ENCODE assay signal across 19 cellular contexts in the genomic region with DNA sequence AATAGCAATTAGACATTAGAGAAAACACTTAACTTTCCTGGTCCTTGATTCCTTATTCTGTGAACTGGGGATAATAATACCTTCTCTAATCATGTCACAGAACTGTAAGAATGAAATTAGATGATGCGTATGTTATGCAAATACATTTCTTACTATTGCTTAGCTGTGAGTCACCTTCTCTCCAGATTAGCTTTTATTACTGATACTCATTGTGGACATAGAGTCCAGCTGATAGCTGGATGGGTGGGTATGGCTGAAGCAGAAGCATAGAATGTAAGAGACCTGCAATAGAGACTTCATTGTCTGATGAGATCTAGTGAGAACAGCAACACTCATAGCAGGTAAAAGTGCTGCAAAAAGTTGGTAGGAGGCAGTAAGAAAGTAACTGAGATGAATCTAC.
"Had no signal": no experiment of that assay in that cellular context is flagged by ENCODE, and none has a peak within 500 bp of the region (broad histone marks: within the 10 kb centered on the region; RNA-seq: fewer than 3 reads in every experiment).

No MANE protein-coding gene starts in this region.

- ATAC-seq: effector memory CD8-positive, alpha-beta T cell; heart right ventricle; left lung; lower lobe of right lung; natural killer cell treated with Interleukin-12 subunit alpha and Interleukin-12 subunit beta and Interleukin-15 and Interleukin-18, amount 100 ng/mL, for 72 hours; stimulated activated effector memory CD8-positive, alpha-beta T cell treated with anti-CD3 and anti-CD28 coated beads, Interleukin-12 subunit alpha, Interleukin-12 subunit beta, amount 100 ng/mL, for 72 hours; stimulated activated naive CD8-positive, alpha-beta T cell treated with anti-CD3 and anti-CD28 coated beads, Interleukin-15, Interleukin-2, amounts not matched to agents 100 U/mL and 50 U/mL, for 24 hours had no signal

- H2AFZ ChIP-seq: neural progenitor cell had no signal

- H3K4me2 ChIP-seq: neural progenitor cell had no signal

- H3K36me3 ChIP-seq: heart right ventricle, left lung, lower lobe of right lung, neural progenitor cell, ovary, right atrium auricular region, suprapubic skin, thyroid gland, uterus had no signal

- H3K27ac ChIP-seq: heart right ventricle, left lung, lower lobe of right lung, neural progenitor cell, ovary, right atrium auricular region, suprapubic skin, thyroid gland, uterus had no signal

- DNase-seq: effector memory CD8-positive, alpha-beta T cell; erythroblast; heart right ventricle; left lung; lower lobe of right lung; mesenchymal stem cell; midbrain; nucleus accumbens; ovary; stimulated activated CD4-positive, alpha-beta T cell treated with anti-CD3 and anti-CD28 coated beads, Interleukin-4, amount 100 ng/mL, for 1 hour; stimulated activated CD8-positive, alpha-beta memory T cell treated with anti-CD3 and anti-CD28 coated beads, Interleukin-4, amount 100 ng/mL, for 48 hours; stimulated activated naive CD8-positive, alpha-beta T cell treated with anti-CD3 and anti-CD28 coated beads, Interleukin-15, Interleukin-2, amounts not matched to agents 100 U/mL and 50 U/mL, for 24 hours; thyroid gland; uterus had no signal

- H3K4me1 ChIP-seq: heart right ventricle, left lung, lower lobe of right lung, neural progenitor cell, right atrium auricular region, suprapubic skin, thyroid gland, uterus had no signal

- H3K9ac ChIP-seq: neural progenitor cell had no signal

- H3K9me3 ChIP-seq: ovary, right atrium auricular region, thyroid gland, uterus had no signal

- H3K27me3 ChIP-seq: heart right ventricle, left lung, neural progenitor cell, ovary, right atrium auricular region, suprapubic skin, thyroid gland, uterus had no signal

- H3K4me3 ChIP-seq: heart right ventricle, left lung, lower lobe of right lung, neural progenitor cell, ovary, right atrium auricular region, suprapubic skin, thyroid gland, uterus had no signal
